ENCODE assay signal across 17 cellular contexts in the genomic region with DNA sequence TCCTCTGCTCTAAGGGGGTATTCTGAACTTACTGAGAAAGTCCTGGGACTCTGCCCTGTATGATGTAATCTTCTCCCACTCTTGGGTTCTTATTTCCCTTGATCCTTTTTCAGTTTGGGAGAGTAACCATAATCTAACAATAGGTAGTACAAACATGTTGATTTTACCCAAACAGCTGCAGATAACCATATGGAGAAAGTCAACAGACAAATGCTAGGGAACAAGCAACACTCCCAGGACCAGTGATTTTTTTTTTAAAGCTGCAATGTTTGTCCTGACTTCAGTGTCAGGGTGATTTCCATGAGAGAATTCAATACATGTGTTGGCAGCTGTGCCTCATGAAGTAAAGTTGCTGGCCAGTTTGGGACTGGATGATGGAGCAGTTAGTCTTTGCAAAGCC.
DNase-seq lines count a peak whose midpoint lies in the region; ATAC-seq and TF ChIP-seq lines count a peak whose summit lies in the region.
"Had no signal": no experiment of that assay in that cellular context is flagged by ENCODE, and none has a peak within 500 bp of the region (broad histone marks: within the 10 kb centered on the region; RNA-seq: fewer than 3 reads in every experiment).

No MANE protein-coding gene starts in this region.

- no peak overlapping the region for H3K9ac ChIP-seq in adipocyte (ENCODE audit: low read length)
- H3K9ac ChIP-seq in trophoblast cell (ENCODE audit: low read length), result no peak overlapping the region

- no peak overlapping the region for H2BK12ac ChIP-seq in trophoblast cell (ENCODE audit: low read length)

- no peak for TF ChIP-seq CTCF in cardiac muscle cell (IDR thresholded peaks at IDR 0.05; ENCODE audit: low read depth, low read length)

- H3K4ac ChIP-seq in trophoblast cell (ENCODE audit: low read depth, low read length), result no peak overlapping the region

- H3K27me3 ChIP-seq in cardiac muscle cell (no peaks in the 10 kb centered on the region), adipocyte (replicated peaks; ENCODE audit: control insufficient read depth, insufficient read depth, low read length) (no peaks in the 10 kb centered on the region), right cardiac atrium (ENCODE audit: control insufficient read depth, insufficient read depth) (no peaks in the 10 kb centered on the region), trophoblast cell (ENCODE audit: insufficient read depth, low read length) (no peaks in the 10 kb centered on the region)
- H3K27me3 ChIP-seq: spleen had no signal

- H3K4me2 ChIP-seq in trophoblast cell (ENCODE audit: low read length), result no peak overlapping the region

- H3K9me3 ChIP-seq in cardiac muscle cell (ENCODE audit: low read depth) (no peaks in the 10 kb centered on the region), adipocyte (ENCODE audit: control insufficient read depth, low read length) (no peaks in the 10 kb centered on the region), right cardiac atrium (ENCODE audit: control insufficient read depth, low read length) (no peaks in the 10 kb centered on the region), trophoblast cell (ENCODE audit: insufficient read depth, low read depth, low read length) (no peaks in the 10 kb centered on the region)
- H3K9me3 ChIP-seq: HAP-1, lower lobe of right lung, spleen had no signal

- H3K23ac ChIP-seq in trophoblast cell (ENCODE audit: low read length), result no peak overlapping the region

- no peak overlapping the region for H3K4me3 ChIP-seq in cardiac muscle cell
- H3K4me3 ChIP-seq in adipocyte (ENCODE audit: low read length), result no peak overlapping the region
- H3K4me3 ChIP-seq in right cardiac atrium (ENCODE audit: low read length), result no peak overlapping the region
- H3K4me3 ChIP-seq in trophoblast cell (ENCODE audit: low read depth, low read length), result no peak overlapping the region
- H3K4me3 ChIP-seq: HAP-1, lower lobe of right lung, spleen had no signal

- H3K14ac ChIP-seq in trophoblast cell (ENCODE audit: low read length), result no peak overlapping the region

- no peak overlapping the region for H4K12ac ChIP-seq in trophoblast cell (ENCODE audit: low read depth, low read length)

- H2AK5ac ChIP-seq in trophoblast cell (ENCODE audit: low read length), result no peak overlapping the region

- peak overlapping the region; percentile 54 for H3K27ac ChIP-seq in cardiac muscle cell
- H3K27ac ChIP-seq in right cardiac atrium (ENCODE audit: low read length), result no peak overlapping the region
- H3K27ac ChIP-seq in trophoblast cell (ENCODE audit: low read depth, low read length), result no peak overlapping the region
- H3K27ac ChIP-seq: lower lobe of right lung, VCaP had no signal

- H4K8ac ChIP-seq in trophoblast cell (ENCODE audit: low read depth, low read length), result no peak overlapping the region

- H3K4me1 ChIP-seq in cardiac muscle cell (ENCODE audit: low read depth), result peaks cover 21% of the 10 kb centered on the region
- peaks cover 18% of the 10 kb centered on the region for H3K4me1 ChIP-seq in adipocyte (ENCODE audit: control insufficient read depth, insufficient read depth, low read length)
- peaks cover 6% of the 10 kb centered on the region for H3K4me1 ChIP-seq in right cardiac atrium (ENCODE audit: control insufficient read depth, insufficient read depth, low read length)
- no peaks in the 10 kb centered on the region for H3K4me1 ChIP-seq in trophoblast cell (ENCODE audit: control insufficient read depth in 1 of 2, insufficient read depth in 2 of 2, low read length in 2 of 2)
- H3K4me1 ChIP-seq: HAP-1 had no signal

- intact Hi-C loops in left cardiac atrium (cut with DNase I), result no loop called here
- intact Hi-C loops in right cardiac atrium (cut with DNase I), result no loop called here

- H3K36me3 ChIP-seq in cardiac muscle cell (peaks cover 4% of the 10 kb centered on the region), adipocyte (ENCODE audit: control insufficient read depth, insufficient read depth, low read length, severe bottlenecking) (peaks cover 28% of the 10 kb centered on the region), trophoblast cell (ENCODE audit: control insufficient read depth in 1 of 2, insufficient read depth in 2 of 2, low read length in 2 of 2) (no peaks in the 10 kb centered on the region)
- H3K36me3 ChIP-seq: HAP-1 had no signal

- peak in 1 of 2 donors; percentile 45 for DNase-seq in cardiac muscle cell (ENCODE audit: low read depth in 1 of 2, low spot score in 1 of 2)
- no peak for DNase-seq in left cardiac atrium
- DNase-seq in adipocyte (ENCODE audit: low read depth), result peak; percentile 62
- no peak for DNase-seq in right cardiac atrium
- no peak for DNase-seq in mucosa of gallbladder (ENCODE audit: low spot score)
- no peak for DNase-seq in NCI-H345 treated with DMSO at 0.1 percent for 48 hours (lab: John Stamatoyannopoulos, UW; ENCODE audit: unreplicated experiment)
- DNase-seq in trophoblast cell, result no peak
- DNase-seq: ACHN; activated naive CD4-positive, alpha-beta T cell treated with anti-CD3 and anti-CD28 coated beads, Interleukin-2, amount 10 ng/mL, durations not matched to agents 7 days and 5 days; lower lobe of right lung; MM.1S; occipital lobe; spleen had no signal

- no peaks in the 10 kb centered on the region for H3K79me2 ChIP-seq in trophoblast cell (ENCODE audit: control insufficient read depth, insufficient read depth, low read length, poor library complexity)

- H4K91ac ChIP-seq in trophoblast cell (ENCODE audit: low read depth, low read length), result no peak overlapping the region

- H2BK120ac ChIP-seq in trophoblast cell (ENCODE audit: insufficient read depth, low read length, poor library complexity), result no peak overlapping the region

- no peaks in the 10 kb centered on the region for H3K79me1 ChIP-seq in trophoblast cell (ENCODE audit: low read length)

- ATAC-seq in left cardiac atrium (no peak), right cardiac atrium (peak; percentile 45), HG03439 (IDR thresholded peaks at IDR 0.05; ENCODE audit: unreplicated experiment) (no peak)
- ATAC-seq: esophagus mucosa had no signal

- H3K18ac ChIP-seq in trophoblast cell (ENCODE audit: low read length), result no peak overlapping the region

- H2BK5ac ChIP-seq in trophoblast cell (ENCODE audit: low read depth, low read length, poor library complexity), result no peak overlapping the region

- H2AFZ ChIP-seq in trophoblast cell (ENCODE audit: insufficient read depth, low read length, poor library complexity), result no peak overlapping the region

Comparison
In these comparisons a context has a peak if more than half of its experiments do, and no peak if none do; other contexts are left out.
1. ATAC-seq: peak in right cardiac atrium (2 of 2); none in left cardiac atrium (0 of 2) and HG03439 (single experiment).